In the genomic region with DNA sequence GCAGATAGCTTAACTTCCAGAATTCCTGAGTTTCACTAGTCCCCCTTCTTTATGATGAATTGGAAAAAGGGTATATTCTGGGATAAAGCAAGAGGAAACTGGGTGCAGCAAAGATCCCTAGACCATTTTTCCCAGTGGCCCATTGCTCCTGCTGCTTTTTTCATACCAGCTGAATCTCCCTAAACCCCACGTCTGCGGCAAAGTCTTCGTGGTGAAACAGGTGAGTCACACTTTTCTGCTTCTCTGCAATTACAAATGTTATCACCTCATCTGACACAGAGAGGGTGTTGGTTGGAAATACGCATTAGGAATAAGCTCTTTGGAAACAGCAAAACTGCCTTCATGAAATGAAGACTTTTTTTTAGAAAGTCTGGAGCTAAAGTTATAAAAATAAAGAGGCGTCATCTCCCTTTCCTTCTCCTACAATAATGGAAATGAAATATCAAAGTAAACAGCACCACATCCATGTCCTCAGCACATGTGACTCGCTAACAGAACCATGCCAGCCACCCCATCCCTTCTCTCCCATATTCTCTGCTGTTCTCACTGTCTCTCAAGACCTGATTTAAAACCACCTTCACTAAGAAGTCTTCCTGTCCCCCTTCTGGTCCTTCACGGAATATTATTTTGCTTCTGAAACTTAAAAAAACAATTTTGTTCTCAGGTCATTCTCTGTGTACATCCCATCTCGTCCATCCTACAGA, we compare ENCODE assay signal across 8 cellular contexts. TPM values are rescaled to one million over a fixed set of nuclear protein-coding genes. Genes with fewer than 3 reads are reported as not detected.
DNase-seq lines count a peak whose midpoint lies in the region; ATAC-seq and TF ChIP-seq lines count a peak whose summit lies in the region.

No MANE protein-coding gene starts in this region.

- H2AFZ ChIP-seq in fibroblast of lung (ENCODE audit: low read length), result no peak overlapping the region

- no peak for ATAC-seq in stimulated activated memory B cell treated with anti-CD40 and anti-IgM and Interleukin-4, amounts not matched to agents 10 μg/mL and 1 μg/mL and 100 μg/mL, for 72 hours
- no peak for ATAC-seq in HG03354 (IDR thresholded peaks at IDR 0.05; ENCODE audit: poor library complexity, severe bottlenecking, unreplicated experiment)

- TF ChIP-seq CTCF in HFFc6 (IDR thresholded peaks at IDR 0.05), result peak; percentile 61; the same call in 1 of the 2 replicates
- TF ChIP-seq CTCF in fibroblast of lung (conservative IDR thresholded peaks at IDR 0.05 in 1 of 2, IDR thresholded peaks at IDR 0.05 in 1 of 2; ENCODE audit: low read depth in 1 of 2, low read length in 2 of 2), result no peak

- DNase-seq in HFFc6 (peak; percentile 71), fibroblast of lung (ENCODE audit: low read depth in 2 of 2) (peak; percentile 56 to 91), NCI-H748 (lab: John Stamatoyannopoulos, UW; ENCODE audit: unreplicated experiment) (no peak), DMS153 (lab: John Stamatoyannopoulos, UW) (no peak), ureter (ENCODE audit: low spot score) (no peak)
- DNase-seq in activated CD4-positive, alpha-beta memory T cell treated with anti-CD3 and anti-CD28 coated beads for 36 hours, result peak; percentile 66

- no peaks in the 10 kb centered on the region for H3K27me3 ChIP-seq in fibroblast of lung (ENCODE audit: control insufficient read depth, insufficient read depth, low read length)

- no peaks in the 10 kb centered on the region for H3K36me3 Mint-ChIP-seq in HFFc6 (ENCODE audit: low read depth)
- H3K36me3 Mint-ChIP-seq in activated CD4-positive, alpha-beta memory T cell treated with anti-CD3 and anti-CD28 coated beads for 36 hours, result no peaks in the 10 kb centered on the region
- no peaks in the 10 kb centered on the region for H3K36me3 Mint-ChIP-seq in stimulated activated memory B cell treated with anti-CD40 and anti-IgM and Interleukin-4, amounts not matched to agents 10 μg/mL and 1 μg/mL and 100 μg/mL, for 72 hours

- H3K4me2 ChIP-seq in fibroblast of lung (ENCODE audit: extremely low read depth, insufficient read depth, low read length), result peak overlapping the region; percentile 48

- H3K27ac Mint-ChIP-seq in HFFc6, result peak overlapping the region; percentile 96
- peak overlapping the region; percentile 73 for H3K27ac Mint-ChIP-seq in activated CD4-positive, alpha-beta memory T cell treated with anti-CD3 and anti-CD28 coated beads for 36 hours
- H3K27ac Mint-ChIP-seq in stimulated activated memory B cell treated with anti-CD40 and anti-IgM and Interleukin-4, amounts not matched to agents 10 μg/mL and 1 μg/mL and 100 μg/mL, for 72 hours, result peak overlapping the region; percentile 60

- H3K27ac ChIP-seq in fibroblast of lung (ENCODE audit: insufficient read depth, low read length), result peak overlapping the region; percentile 93

- peak overlapping the region; percentile 80 for H3K4me3 Mint-ChIP-seq in HFFc6
- H3K4me3 Mint-ChIP-seq in activated CD4-positive, alpha-beta memory T cell treated with anti-CD3 and anti-CD28 coated beads for 36 hours, result no peak overlapping the region
- H3K4me3 Mint-ChIP-seq in stimulated activated memory B cell treated with anti-CD40 and anti-IgM and Interleukin-4, amounts not matched to agents 10 μg/mL and 1 μg/mL and 100 μg/mL, for 72 hours, result peak overlapping the region; percentile 49

- H3K27me3 Mint-ChIP-seq in HFFc6 (ENCODE audit: insufficient read depth), result peaks cover 8% of the 10 kb centered on the region
- no peaks in the 10 kb centered on the region for H3K27me3 Mint-ChIP-seq in activated CD4-positive, alpha-beta memory T cell treated with anti-CD3 and anti-CD28 coated beads for 36 hours
- H3K27me3 Mint-ChIP-seq in stimulated activated memory B cell treated with anti-CD40 and anti-IgM and Interleukin-4, amounts not matched to agents 10 μg/mL and 1 μg/mL and 100 μg/mL, for 72 hours, result peaks cover 25% of the 10 kb centered on the region

- H3K9me3 Mint-ChIP-seq in HFFc6, result no peaks in the 10 kb centered on the region; the same call in 1 of the 2 replicates
- no peaks in the 10 kb centered on the region for H3K9me3 Mint-ChIP-seq in activated CD4-positive, alpha-beta memory T cell treated with anti-CD3 and anti-CD28 coated beads for 36 hours
- H3K9me3 Mint-ChIP-seq in stimulated activated memory B cell treated with anti-CD40 and anti-IgM and Interleukin-4, amounts not matched to agents 10 μg/mL and 1 μg/mL and 100 μg/mL, for 72 hours, result no peaks in the 10 kb centered on the region

- POLR2A ChIA-PET in activated CD4-positive, alpha-beta memory T cell treated with anti-CD3 and anti-CD28 coated beads for 36 hours (lab: Charles Lee), result interaction anchor here (0.8 to 4.2 kb wide), 5 partner anchors 8 to 253 kb away, joined by 3 to 29 read pairs (median 4); a partner anchor contains a TSS

- H3K4me3 ChIP-seq in fibroblast of lung (replicated peaks in 1 of 4; ENCODE audit: control extremely low read depth in 1 of 4, insufficient read depth in 1 of 4, low read depth in 3 of 4, low read length in 4 of 4), result no peak overlapping the region

- peaks cover 56% of the 10 kb centered on the region for H3K4me1 ChIP-seq in fibroblast of lung (ENCODE audit: control insufficient read depth, extremely low read depth, insufficient read depth, low read length)

- no peaks in the 10 kb centered on the region for H3K79me2 ChIP-seq in fibroblast of lung (ENCODE audit: control insufficient read depth, insufficient read depth, low read length)

- peaks cover 98% of the 10 kb centered on the region for H3K4me1 Mint-ChIP-seq in HFFc6 (ENCODE audit: low read depth)
- H3K4me1 Mint-ChIP-seq in activated CD4-positive, alpha-beta memory T cell treated with anti-CD3 and anti-CD28 coated beads for 36 hours (ENCODE audit: low read depth), result peaks cover 74% of the 10 kb centered on the region
- H3K4me1 Mint-ChIP-seq in stimulated activated memory B cell treated with anti-CD40 and anti-IgM and Interleukin-4, amounts not matched to agents 10 μg/mL and 1 μg/mL and 100 μg/mL, for 72 hours, result peaks cover 49% of the 10 kb centered on the region

- no peaks in the 10 kb centered on the region for H4K20me1 ChIP-seq in fibroblast of lung (ENCODE audit: control insufficient read depth, extremely low read depth, insufficient read depth, low read length)

- peak overlapping the region; percentile 34 for H3K9ac ChIP-seq in fibroblast of lung (ENCODE audit: insufficient read depth, low read length)

- intact Hi-C loops in activated CD4-positive, alpha-beta memory T cell treated with anti-CD3 and anti-CD28 coated beads for 36 hours (cut with micrococcal nuclease), result no loop called here

- CTCF ChIA-PET in activated CD4-positive, alpha-beta memory T cell treated with anti-CD3 and anti-CD28 coated beads for 36 hours (lab: Charles Lee), result interaction anchor here (0.5 to 5.1 kb wide), 10 partner anchors 12 to 737 kb away, joined by 3 to 63 read pairs (median 4); a partner anchor contains a TSS

- H3K36me3 ChIP-seq in fibroblast of lung (ENCODE audit: control insufficient read depth, insufficient read depth, low read length), result no peaks in the 10 kb centered on the region

- no peaks in the 10 kb centered on the region for H3K9me3 ChIP-seq in fibroblast of lung (ENCODE audit: control insufficient read depth, insufficient read depth, low read depth, low read length)

RNA-seq across cellular contexts. Expression of a gene that starts 39.5 kb away (rescaled TPM):
- 100 to 1,000 TPM; 139 to 183 (median 150) TPM for total RNA-seq in HFFc6 (2021; fragmentation: NEBNext Ultra II Directional; extraction: Animal tissue kit (Norgen Biotek cat#: 25700))
- total RNA-seq in activated CD4-positive, alpha-beta memory T cell treated with anti-CD3 and anti-CD28 coated beads for 36 hours, result 10 to 100 TPM; 33.2 to 34.0 TPM
- total RNA-seq in fibroblast of lung, result 54.2 and 91.8 TPM in 2 replicates
- polyA plus RNA-seq in fibroblast of lung, result 277 and 429 TPM in 2 replicates
- polyA plus RNA-seq in fibroblast of lung (2012), result 316 and 494 TPM in 2 replicates
- polyA minus RNA-seq in fibroblast of lung (ENCODE audit: low replicate concordance), result 106 and 144 TPM in 2 replicates
- total RNA-seq in ureter, result 21.1 TPM

Comparison
In these comparisons a context has a peak if more than half of its experiments do, and no peak if none do; other contexts are left out.
1. DNase-seq: peak in HFFc6 (single experiment), activated CD4-positive, alpha-beta memory T cell treated with anti-CD3 and anti-CD28 coated beads for 36 hours (single experiment) and fibroblast of lung (2 of 2); none in NCI-H748 (single experiment), DMS153 (single experiment) and ureter (single experiment).
2. Peak in every context shown above with its lines, with median percentiles within 50 percentile points of each other: H3K27ac Mint-ChIP-seq.